In genomic region chr10:4801405-4801804, GRCh38 we compare ENCODE assay signal across 14 cellular contexts. TPM values are rescaled to one million over a fixed set of nuclear protein-coding genes. Genes with fewer than 3 reads are reported as not detected.
A peak's percentile ranks its signal among the peaks of the same experiment; 100 is the strongest.
DNase-seq lines count a peak whose midpoint lies in the region; ATAC-seq and TF ChIP-seq lines count a peak whose summit lies in the region.
"Had no signal": no experiment of that assay in that cellular context is flagged by ENCODE, and none has a peak within 500 bp of the region (broad histone marks: within the 10 kb centered on the region; RNA-seq: fewer than 3 reads in every experiment).

No MANE protein-coding gene starts in this region.

- H3K27me3 Mint-ChIP-seq in chondrocyte (ENCODE audit: low read depth): no peaks in the 10 kb centered on the region

- peak overlapping the region; percentile 65 for H3K14ac ChIP-seq in IMR-90 (replicated peaks; ENCODE audit: low read depth, low read length)

- H3K36me3 ChIP-seq in IMR-90 (ENCODE audit: control insufficient read depth, insufficient read depth, low read length): no peaks in the 10 kb centered on the region
- H3K36me3 ChIP-seq: BLaER1 had no signal

- peak overlapping the region; percentile 56 for H2AK5ac ChIP-seq in IMR-90 (ENCODE audit: low read depth, low read length)

- no peak overlapping the region for H2BK5ac ChIP-seq in IMR-90 (ENCODE audit: low read depth, low read length, poor library complexity, severe bottlenecking)

- H3K9ac ChIP-seq in IMR-90 (ENCODE audit: low read depth, low read length): no peak overlapping the region
- H3K9ac ChIP-seq: BLaER1 had no signal

- no peak overlapping the region for H4K5ac ChIP-seq in IMR-90 (ENCODE audit: low read depth, low read length)

- H2BK120ac ChIP-seq in IMR-90 (ENCODE audit: low read depth, low read length): peak overlapping the region; percentile 59; the same call in 1 of the 2 replicates

- no peak overlapping the region for H3K27ac ChIP-seq in IMR-90 (ENCODE audit: insufficient read depth, low read length)
- no peak overlapping the region for H3K27ac ChIP-seq in coronary artery
- H3K27ac ChIP-seq: BLaER1 had no signal

- no peak overlapping the region for H3K4me2 ChIP-seq in IMR-90 (ENCODE audit: low read depth, low read length)
- H3K4me2 ChIP-seq: BLaER1 had no signal

- H2BK15ac ChIP-seq in IMR-90 (ENCODE audit: low read depth, low read length): 0 out of 3 replicates have a peak overlapping the region, but pooled peaks have one; percentile 74

- peaks cover 4% of the 10 kb centered on the region for H3K4me1 ChIP-seq in IMR-90 (ENCODE audit: control insufficient read depth, insufficient read depth, low read length)
- H3K4me1 ChIP-seq: BLaER1 had no signal

- dilution Hi-C loops in IMR-90 (cut with HindIII; ENCODE audit: low sequenced_read_pairs, unreplicated experiment): no loop called here

- no peak for TF ChIP-seq CTCF in IMR-90 (conservative IDR thresholded peaks at IDR 0.05; ENCODE audit: low read depth, low read length)
- TF ChIP-seq CTCF in coronary artery (IDR thresholded peaks at IDR 0.05): no peak
- TF ChIP-seq CTCF in chondrocyte (IDR thresholded peaks at IDR 0.05): no peak

- no peak for TF ChIP-seq RAD21 in IMR-90 (IDR thresholded peaks at IDR 0.05; ENCODE audit: low read length)

- H3K4me3 Mint-ChIP-seq in chondrocyte (ENCODE audit: unreplicated experiment): no peak overlapping the region
- H3K4me3 Mint-ChIP-seq: CD14-positive monocyte; CD8-positive, alpha-beta T cell; H9 had no signal

- H3K18ac ChIP-seq in IMR-90 (ENCODE audit: low read depth, low read length): no peak overlapping the region

- CTCF ChIA-PET in IMR-90 (lab: Yijun Ruan, JAX): no interaction called here

- no peak overlapping the region for H3K27ac Mint-ChIP-seq in chondrocyte (ENCODE audit: unreplicated experiment)
- H3K27ac Mint-ChIP-seq: CD14-positive monocyte; CD8-positive, alpha-beta T cell had no signal

- peaks cover 16% of the 10 kb centered on the region for H3K4me1 Mint-ChIP-seq in chondrocyte (ENCODE audit: low read depth)
- H3K4me1 Mint-ChIP-seq: CD14-positive monocyte had no signal

- peak overlapping the region; percentile 35 for H2AK9ac ChIP-seq in IMR-90 (replicated peaks; ENCODE audit: low read depth, low read length, poor library complexity)

- no TSS peak for BruUV-seq in IMR-90 (replicated peaks; lab: Mats Ljungman, UMichigan)

- no peaks in the 10 kb centered on the region for H3K36me3 Mint-ChIP-seq in chondrocyte (ENCODE audit: low read depth)
- H3K36me3 Mint-ChIP-seq: CD14-positive monocyte; CD8-positive, alpha-beta T cell had no signal

- POLR2A ChIA-PET in IMR-90 (lab: Charles Lee; ENCODE audit: unreplicated experiment): no interaction called here

- 100% methylated on average over 1 of the region's 3 CpGs; no CpG with 5 or more reads in 1 of the 2 experiments for WGBS in IMR-90 (ENCODE audit: extremely low coverage in 2 of 2, insufficient read length in 1 of 2), 2 experiments

- H3K23ac ChIP-seq in IMR-90 (ENCODE audit: low read depth, low read length): no peak overlapping the region

- no peak overlapping the region for H4K91ac ChIP-seq in IMR-90 (ENCODE audit: insufficient read depth, low read depth, low read length)

- no peak overlapping the region; a peak in 1 of 4 replicates for H4K8ac ChIP-seq in IMR-90 (ENCODE audit: low read depth in 2 of 2, low read length in 2 of 2)

- ATAC-seq in IMR-90 (ENCODE audit: low read depth) (no peak), HG02885 (IDR thresholded peaks at IDR 0.05; ENCODE audit: poor library complexity, unreplicated experiment) (no peak)
- ATAC-seq: CD8-positive, alpha-beta T cell had no signal

- H3K4me3 ChIP-seq in IMR-90 (ENCODE audit: insufficient read depth, low read depth, low read length) (no peak overlapping the region), coronary artery (no peak overlapping the region)
- H3K4me3 ChIP-seq: BLaER1 had no signal

- peak overlapping the region; percentile 33; the same call in 1 of the 2 replicates for H2BK20ac ChIP-seq in IMR-90 (ENCODE audit: low read depth, low read length)

- H3K79me1 ChIP-seq in IMR-90 (ENCODE audit: low read depth in 1 of 2, low read length in 2 of 2): peaks cover 0 to 10% of the 10 kb centered on the region in 2 experiments; a peak in 2 of 4 replicates

- H3K9me3 Mint-ChIP-seq in chondrocyte (ENCODE audit: low read depth): no peaks in the 10 kb centered on the region
- H3K9me3 Mint-ChIP-seq: CD8-positive, alpha-beta T cell had no signal

- H3K9me1 ChIP-seq in IMR-90 (ENCODE audit: insufficient read depth, low read length): peaks cover 3% of the 10 kb centered on the region

- H3K4ac ChIP-seq in IMR-90 (ENCODE audit: low read depth, low read length): peak overlapping the region; percentile 25; the same call in 1 of the 2 replicates

- no peak overlapping the region for H3K56ac ChIP-seq in IMR-90 (ENCODE audit: extremely low read depth, insufficient read depth, low read length)

- intact Hi-C loops in IMR-90 (cut with micrococcal nuclease): no loop called here

- in situ Hi-C loops in IMR-90 (cut with MboI; ENCODE audit: low sequenced_read_pairs): no loop called here

- no peaks in the 10 kb centered on the region for H3K9me3 ChIP-seq in IMR-90 (ENCODE audit: control insufficient read depth, insufficient read depth, low read length)
- H3K9me3 ChIP-seq: BLaER1 had no signal

- H3K27me3 ChIP-seq in IMR-90 (ENCODE audit: control insufficient read depth, insufficient read depth, low read length): no peaks in the 10 kb centered on the region
- H3K27me3 ChIP-seq: BLaER1 had no signal

- H4K20me1 ChIP-seq in IMR-90 (ENCODE audit: insufficient read depth, low read length): no peaks in the 10 kb centered on the region
- H4K20me1 ChIP-seq: BLaER1 had no signal

- no peak for DNase-seq in IMR-90
- DNase-seq in coronary artery (ENCODE audit: low spot score): peak; percentile 33
- DNase-seq in left kidney (ENCODE audit: low read depth, low spot score): peak; percentile 9
- no peak for DNase-seq in NCI-H187 treated with DMSO at 0.1 percent for 48 hours (lab: John Stamatoyannopoulos, UW)
- DNase-seq in chondrocyte (ENCODE audit: low spot score): no peak
- DNase-seq: Calu3; CD8-positive, alpha-beta T cell; DMS79 treated with DMSO at 0.1 percent for 48 hours; GF-D8; GOT3; H9 had no signal

- no peak overlapping the region for H2AFZ ChIP-seq in IMR-90 (replicated peaks; ENCODE audit: low read length, poor library complexity)

- TF ChIP-seq POLR2A in IMR-90 (IDR thresholded peaks at IDR 0.05; ENCODE audit: low read depth, low read length): no peak

TF ChIP-seq in IMR-90, 13 proteins besides CTCF, POLR2A, EP300 and RAD21:
- TF ChIP-seq, protein P1, sequence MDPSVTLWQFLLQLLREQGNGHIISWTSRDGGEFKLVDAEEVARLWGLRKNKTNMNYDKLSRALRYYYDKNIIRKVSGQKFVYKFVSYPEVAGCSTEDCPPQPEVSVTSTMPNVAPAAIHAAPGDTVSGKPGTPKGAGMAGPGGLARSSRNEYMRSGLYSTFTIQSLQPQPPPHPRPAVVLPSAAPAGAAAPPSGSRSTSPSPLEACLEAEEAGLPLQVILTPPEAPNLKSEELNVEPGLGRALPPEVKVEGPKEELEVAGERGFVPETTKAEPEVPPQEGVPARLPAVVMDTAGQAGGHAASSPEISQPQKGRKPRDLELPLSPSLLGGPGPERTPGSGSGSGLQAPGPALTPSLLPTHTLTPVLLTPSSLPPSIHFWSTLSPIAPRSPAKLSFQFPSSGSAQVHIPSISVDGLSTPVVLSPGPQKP (IDR thresholded peaks at IDR 0.05; ENCODE audit: borderline replicate concordance, low read depth, low read length): no peak
- TF ChIP-seq MXI1 (IDR thresholded peaks at IDR 0.05; ENCODE audit: borderline replicate concordance, low read depth, low read length) (no peak), NFE2L2 (IDR thresholded peaks at IDR 0.05; ENCODE audit: low read depth, low read length) (no peak), FOS (IDR thresholded peaks at IDR 0.05; ENCODE audit: low read depth, low read length) (no peak), CHD1 (IDR thresholded peaks at IDR 0.05; ENCODE audit: low read depth, low read length) (no peak), BHLHE40 (IDR thresholded peaks at IDR 0.05; ENCODE audit: low read depth, low read length) (no peak), CEBPB (IDR thresholded peaks at IDR 0.05; ENCODE audit: low read depth, low read length) (no peak), RFX5 (IDR thresholded peaks at IDR 0.05; ENCODE audit: low read depth, low read length) (no peak), RCOR1 (IDR thresholded peaks at IDR 0.05; ENCODE audit: insufficient replicate concordance, low read length) (no peak), USF2 (IDR thresholded peaks at IDR 0.05; ENCODE audit: low read depth, low read length) (no peak), SMC3 (IDR thresholded peaks at IDR 0.05; ENCODE audit: low read depth, low read length) (no peak), MAZ (IDR thresholded peaks at IDR 0.05; ENCODE audit: borderline replicate concordance, low read depth, low read length) (no peak), MAFK (IDR thresholded peaks at IDR 0.05; ENCODE audit: low read depth, low read length) (no peak)

RNA-seq across cellular contexts. Expression of gene AKR1E2, which starts 24.6 kb away (rescaled TPM):
- total RNA-seq in IMR-90 (2012; rRNA removed) (2.2 and 3.4 TPM in 2 replicates), chondrocyte (4.1 to 5.3 TPM (median 4.9 TPM) in 3 replicates)
- 1.1 and 1.2 TPM in 2 replicates for polyA plus RNA-seq in IMR-90 (2012; rRNA removed)
- polyA plus RNA-seq in IMR-90 (2012; cell fraction: cytosol; rRNA removed): 0.76 and 0.79 TPM in 2 replicates
- 1.9 and 4.7 TPM in 2 replicates for polyA plus RNA-seq in IMR-90 (2012; cell fraction: nucleus; rRNA removed; ENCODE audit: low replicate concordance)

Comparison
In these comparisons a context has a peak if more than half of its experiments do, and no peak if none do; other contexts are left out.
1. DNase-seq: peak in coronary artery (single experiment) and left kidney (single experiment); none in IMR-90 (single experiment), NCI-H187 treated with DMSO at 0.1 percent for 48 hours (single experiment) and chondrocyte (single experiment).